20 cellular contexts compared by ENCODE assay signal in genomic region chr3:184656430-184656990, GRCh38. TPM values are rescaled to one million over a fixed set of nuclear protein-coding genes. Genes with fewer than 3 reads are reported as not detected.
DNase-seq lines count a peak whose midpoint lies in the region; ATAC-seq, FAIRE-seq and TF ChIP-seq lines count a peak whose summit lies in the region.
"Had no signal": no experiment of that assay in that cellular context is flagged by ENCODE, and none has a peak within 500 bp of the region (broad histone marks: within the 10 kb centered on the region; RNA-seq: fewer than 3 reads in every experiment).

No MANE protein-coding gene starts in this region.

- POLR2A ChIA-PET in H1 (lab: Charles Lee; ENCODE audit: partially characterized antibody), result no interaction called here

- no peak overlapping the region for H3K9ac ChIP-seq in H1 (replicated peaks in 1 of 4; ENCODE audit: extremely low read depth in 1 of 4, low read depth in 3 of 4, low read length in 3 of 4)

- H3K4me1 Mint-ChIP-seq in nephron (peaks cover 72% of the 10 kb centered on the region), type B pancreatic cell (ENCODE audit: unreplicated experiment) (peaks cover 50% of the 10 kb centered on the region)
- peaks cover 25% of the 10 kb centered on the region for H3K4me1 Mint-ChIP-seq in activated T-cell treated with anti-CD3 and anti-CD28 coated beads, Interleukin-2, amount 50 U/mL, for 72 hours (ENCODE audit: low read depth)

- peak overlapping the region; percentile 86; the same call in 1 of the 2 replicates for H2BK20ac ChIP-seq in H1 (ENCODE audit: low read length)

- H3K4me1 ChIP-seq in cardiac muscle cell (ENCODE audit: low read depth) (peaks cover 53% of the 10 kb centered on the region), heart left ventricle (peaks cover 0 to 37% (median 6%) of the 10 kb centered on the region in 12 donors), H1 (replicated peaks in 1 of 4; ENCODE audit: control insufficient read depth in 3 of 4, insufficient read depth in 4 of 4, low read length in 3 of 4) (peaks cover 14 to 31% (median 20%) of the 10 kb centered on the region in 4 experiments)

- H2BK12ac ChIP-seq in H1 (ENCODE audit: low read depth, low read length), result no peak overlapping the region

- H3K27me3 ChIP-seq in cardiac muscle cell (no peaks in the 10 kb centered on the region), heart left ventricle (no peaks in the 10 kb centered on the region), H1 (replicated peaks in 1 of 4; ENCODE audit: control insufficient read depth in 3 of 4, extremely low read depth in 1 of 4, insufficient read depth in 3 of 4, low read length in 3 of 4) (no peaks in the 10 kb centered on the region)
- H3K27me3 ChIP-seq: heart right ventricle, tibial nerve had no signal

- peak overlapping the region; percentile 9 to 47; a peak in 3 of 4 replicates for H3K4me2 ChIP-seq in H1 (ENCODE audit: insufficient read depth in 1 of 2, low read depth in 2 of 2, low read length in 2 of 2)

- no peak for TF ChIP-seq RAD21 in H1 (IDR thresholded peaks at IDR 0.05 in 1 of 2, conservative IDR thresholded peaks at IDR 0.05 in 1 of 2; ENCODE audit: low read depth in 2 of 2, low read length in 2 of 2)

- peak overlapping the region; percentile 77 to 97 (median 95) for H3K27ac Mint-ChIP-seq in nephron
- H3K27ac Mint-ChIP-seq in type B pancreatic cell, result peak overlapping the region; percentile 67
- H3K27ac Mint-ChIP-seq in activated T-cell treated with anti-CD3 and anti-CD28 coated beads, Interleukin-2, amount 50 U/mL, for 72 hours, result no peak overlapping the region
- H3K27ac Mint-ChIP-seq: B cell; stimulated activated naive CD8-positive, alpha-beta T cell treated with anti-CD3 and anti-CD28 coated beads, Interleukin-15, amount 100 ng/mL, for 72 hours had no signal

- no peaks in the 10 kb centered on the region for H3K79me2 ChIP-seq in H1 (ENCODE audit: control insufficient read depth in 1 of 2, insufficient read depth in 2 of 2, low read length in 2 of 2)

- H3K36me3 Mint-ChIP-seq in nephron (ENCODE audit: low read depth), result no peaks in the 10 kb centered on the region
- H3K36me3 Mint-ChIP-seq in type B pancreatic cell, result peaks cover 3% of the 10 kb centered on the region
- H3K36me3 Mint-ChIP-seq in activated T-cell treated with anti-CD3 and anti-CD28 coated beads, Interleukin-2, amount 50 U/mL, for 72 hours (ENCODE audit: insufficient read depth in 2 of 2), result no peaks in the 10 kb centered on the region

- no peak for FAIRE-seq in H1 (lab: Jason Lieb, UNC)
- FAIRE-seq: GM19239 had no signal

- no peak overlapping the region for H2BK5ac ChIP-seq in H1 (ENCODE audit: low read depth, low read length)

- no peaks in the 10 kb centered on the region for H3K79me1 ChIP-seq in H1 (ENCODE audit: low read depth, low read length)

- no peak for TF ChIP-seq EP300 in H1 (IDR thresholded peaks at IDR 0.05; ENCODE audit: borderline replicate concordance in 1 of 2, low read depth in 2 of 2, low read length in 2 of 2)

- H2AFZ ChIP-seq in H1 (ENCODE audit: low read length), result peak overlapping the region; percentile 14; the same call in 1 of the 2 replicates

- H4K5ac ChIP-seq in H1 (ENCODE audit: insufficient read length, low read depth, low read length), result no peak overlapping the region

- peak overlapping the region; percentile 50; the same call in 1 of the 2 replicates for H2BK15ac ChIP-seq in H1 (ENCODE audit: low read length)

- peak overlapping the region; percentile 89 for H3K27ac ChIP-seq in cardiac muscle cell
- H3K27ac ChIP-seq in heart left ventricle, result peak overlapping the region in 2 of 12 donors; percentile 6 to 32
- H3K27ac ChIP-seq in H1 (ENCODE audit: low read depth, low read length), result no peak overlapping the region
- H3K27ac ChIP-seq: RWPE1 had no signal

- H2BK120ac ChIP-seq in H1 (replicated peaks; ENCODE audit: low read depth, low read length), result peak overlapping the region; percentile 26

- H3K23ac ChIP-seq in H1 (ENCODE audit: insufficient read length), result no peak overlapping the region

- H3K27me3 Mint-ChIP-seq in nephron (ENCODE audit: low read depth), result no peaks in the 10 kb centered on the region
- no peaks in the 10 kb centered on the region for H3K27me3 Mint-ChIP-seq in type B pancreatic cell
- peaks cover 15% of the 10 kb centered on the region for H3K27me3 Mint-ChIP-seq in activated T-cell treated with anti-CD3 and anti-CD28 coated beads, Interleukin-2, amount 50 U/mL, for 72 hours (ENCODE audit: low read depth)
- H3K27me3 Mint-ChIP-seq: B cell; stimulated activated naive CD8-positive, alpha-beta T cell treated with anti-CD3 and anti-CD28 coated beads, Interleukin-15, amount 100 ng/mL, for 72 hours had no signal

- no peaks in the 10 kb centered on the region; the same call in 1 of the 2 replicates for H3K23me2 ChIP-seq in H1 (ENCODE audit: low read depth, low read length)

- no peak overlapping the region for H2AK5ac ChIP-seq in H1 (ENCODE audit: low read depth, low read length)

- no peak overlapping the region for H4K8ac ChIP-seq in H1 (ENCODE audit: extremely low read depth, insufficient read depth, low read length)

- no peaks in the 10 kb centered on the region for H4K20me1 ChIP-seq in H1 (replicated peaks in 1 of 2; ENCODE audit: control insufficient read depth in 1 of 2, insufficient read depth in 2 of 2, low read length in 2 of 2)

- H4K91ac ChIP-seq in H1 (replicated peaks; ENCODE audit: insufficient read length, low read length), result peak overlapping the region; percentile 14

- H3K56ac ChIP-seq in H1 (replicated peaks; ENCODE audit: insufficient read length, low read depth, low read length), result no peak overlapping the region

- no peak for DNase-seq in cardiac muscle cell (ENCODE audit: low read depth in 1 of 2, low spot score in 1 of 2)
- no peak for DNase-seq in heart left ventricle
- no peak for DNase-seq in H1 (ENCODE audit: low read depth in 1 of 2, low spot score in 2 of 2)
- no peak for DNase-seq in type B pancreatic cell (ENCODE audit: extremely low spot score, unreplicated experiment)
- no peak for DNase-seq in activated T-cell treated with anti-CD3 and anti-CD28 coated beads, Interleukin-2, amount 50 U/mL, for 72 hours
- DNase-seq in OCI-M2 (lab: John Stamatoyannopoulos, UW; ENCODE audit: unreplicated experiment), result no peak
- DNase-seq: activated gamma-delta T cell treated with Interleukin-2 at 50 U/mL for 16 hours; Calu3; heart right ventricle; NCI-H1417 treated with DMSO at 0.1 percent for 48 hours; stimulated activated CD4-positive, alpha-beta T cell treated with anti-CD3 and anti-CD28 coated beads, Interleukin-12 subunit alpha, Interleukin-12 subunit beta, amount 100 ng/mL, for 4 hours; stimulated activated naive CD8-positive, alpha-beta T cell treated with anti-CD3 and anti-CD28 coated beads, Interleukin-15, amount 100 ng/mL, for 72 hours had no signal

- intact Hi-C loops in heart left ventricle (cut with DNase I), result no loop called here

- peak overlapping the region; percentile 48; the same call in 1 of the 2 replicates for H3K18ac ChIP-seq in H1 (ENCODE audit: extremely low read depth, low read length)

- TF ChIP-seq POLR2A in heart left ventricle (IDR thresholded peaks at IDR 0.05), result no peak
- TF ChIP-seq POLR2A in H1 (IDR thresholded peaks at IDR 0.05; ENCODE audit: control extremely low read depth in 1 of 2, low read depth in 2 of 2, low read length in 2 of 2), result no peak

- CTCF ChIA-PET in H1 (lab: Charles Lee; ENCODE audit: partially characterized antibody), result interaction anchor here (0.7 to 0.9 kb wide), 2 partner anchors 54 to 70 kb away, joined by 3 read pairs; no protein-coding TSS in a partner anchor

- TF ChIP-seq CTCF in cardiac muscle cell (IDR thresholded peaks at IDR 0.05; ENCODE audit: low read depth, low read length), result no peak
- TF ChIP-seq CTCF in heart left ventricle (IDR thresholded peaks at IDR 0.05), result no peak
- TF ChIP-seq CTCF in H1 (IDR thresholded peaks at IDR 0.05; ENCODE audit: control extremely low read depth in 1 of 3, insufficient read depth in 1 of 3, low read depth in 1 of 3, low read length in 3 of 3), result no peak
- no peak for TF ChIP-seq CTCF in nephron (IDR thresholded peaks at IDR 0.05; ENCODE audit: unreplicated experiment in 3 of 3)
- no peak for TF ChIP-seq CTCF in type B pancreatic cell (conservative IDR thresholded peaks at IDR 0.05)

- H3K4me3 ChIP-seq in cardiac muscle cell (no peak overlapping the region), heart left ventricle (no peak overlapping the region), H1 (ENCODE audit: extremely low read depth in 1 of 4, insufficient read depth in 2 of 4, low read depth in 3 of 4, low read length in 4 of 4) (no peak overlapping the region)
- H3K4me3 ChIP-seq: heart right ventricle, tibial nerve had no signal

- H3K9me3 ChIP-seq in cardiac muscle cell (ENCODE audit: low read depth) (no peaks in the 10 kb centered on the region), heart left ventricle (peaks cover 0 to 7% (median 0%) of the 10 kb centered on the region in 12 donors), H1 (ENCODE audit: insufficient read depth in 2 of 2, low read depth in 1 of 2, low read length in 1 of 2) (no peaks in the 10 kb centered on the region)
- H3K9me3 ChIP-seq: tibial nerve had no signal

- H3K9me3 Mint-ChIP-seq in nephron (peaks cover 5% of the 10 kb centered on the region), type B pancreatic cell (no peaks in the 10 kb centered on the region)
- H3K9me3 Mint-ChIP-seq in activated T-cell treated with anti-CD3 and anti-CD28 coated beads, Interleukin-2, amount 50 U/mL, for 72 hours, result no peaks in the 10 kb centered on the region
- H3K9me3 Mint-ChIP-seq: stimulated activated naive CD8-positive, alpha-beta T cell treated with anti-CD3 and anti-CD28 coated beads, Interleukin-15, amount 100 ng/mL, for 72 hours had no signal

- H3K4ac ChIP-seq in H1 (replicated peaks; ENCODE audit: insufficient read length, low read depth, low read length), result peak overlapping the region; percentile 36

- H3K14ac ChIP-seq in H1 (ENCODE audit: insufficient read length), result no peak overlapping the region

- ATAC-seq in heart left ventricle (no peak), HG02642 (IDR thresholded peaks at IDR 0.05; ENCODE audit: poor library complexity, unreplicated experiment) (no peak)
- no peak for ATAC-seq in activated T-cell treated with anti-CD3 and anti-CD28 coated beads, Interleukin-2, amount 50 U/mL, for 72 hours (replicated peaks in 1 of 2)
- ATAC-seq: heart right ventricle; left lobe of liver; stimulated activated naive CD8-positive, alpha-beta T cell treated with anti-CD3 and anti-CD28 coated beads, Interleukin-15, amount 100 ng/mL, for 72 hours had no signal

- peak overlapping the region in 1 of 3 experiments; percentile 17 for H3K4me3 Mint-ChIP-seq in nephron
- peak overlapping the region; percentile 33 for H3K4me3 Mint-ChIP-seq in type B pancreatic cell
- no peak overlapping the region for H3K4me3 Mint-ChIP-seq in activated T-cell treated with anti-CD3 and anti-CD28 coated beads, Interleukin-2, amount 50 U/mL, for 72 hours
- H3K4me3 Mint-ChIP-seq: B cell; IgD-negative memory B cell; stimulated activated naive CD8-positive, alpha-beta T cell treated with anti-CD3 and anti-CD28 coated beads, Interleukin-15, amount 100 ng/mL, for 72 hours had no signal

- no peaks in the 10 kb centered on the region for H3K36me3 ChIP-seq in cardiac muscle cell
- no peaks in the 10 kb centered on the region for H3K36me3 ChIP-seq in heart left ventricle
- H3K36me3 ChIP-seq in H1 (ENCODE audit: control insufficient read depth in 2 of 4, insufficient read depth in 4 of 4, low read length in 3 of 4), result no peaks in the 10 kb centered on the region
- H3K36me3 ChIP-seq: heart right ventricle, tibial nerve had no signal

- 63 to 82% (median 71%) methylated on average over 5 of the region's 5 CpGs for WGBS in heart left ventricle, 4 donors
- 80% methylated on average over 5 of the region's 5 CpGs; no CpG with 5 or more reads in 1 of the 2 experiments for WGBS in H1 (ENCODE audit: extremely low coverage in 1 of 2, insufficient coverage in 1 of 2, insufficient read length in 1 of 2, insufficient replicate concordance in 2 of 2, low coverage in 1 of 2, low lambda C conversion rate in 2 of 2, missing lambda C conversion rate in 1 of 2), 2 experiments

RNA-seq across cellular contexts. Expression of gene MAGEF1, which starts 55.4 kb away (rescaled TPM):
- total RNA-seq in cardiac muscle cell (200 and 255 TPM in 2 replicates), heart left ventricle (10 to 100 TPM; 27.1 to 36.4 (median 32.6) TPM), type B pancreatic cell (ENCODE audit: low replicate concordance) (69.2 and 75.2 TPM in 2 replicates)
- polyA plus RNA-seq in cardiac muscle cell (236 and 249 TPM in 2 replicates), heart left ventricle (10 to 100 TPM; 24.7 to 31.6 TPM), H1 (2011; rRNA removed) (26.5 and 29.5 TPM in 2 replicates)
- 54.1 and 56.7 TPM in 2 replicates for total RNA-seq in H1 (2021; fragmentation: NEBNext Ultra II Directional; extraction: Animal tissue kit (Norgen Biotek cat#: 25700))
- 51.9 TPM for polyA plus RNA-seq in H1 (2011; cell fraction: cytosol; rRNA removed)
- 18.1 TPM for polyA plus RNA-seq in H1 (2011; cell fraction: nucleus; rRNA removed)
- 47.6 to 57.8 TPM (median 52.1 TPM) in 4 replicates for polyA plus RNA-seq in H1 (2012, experiment 1 of 2)
- 31.8 TPM for polyA plus RNA-seq in H1 (2012, experiment 2 of 2)
- 33.0 TPM for polyA plus RNA-seq in H1 (2013, experiment 1 of 2)
- 35.2 TPM for polyA plus RNA-seq in H1 (2013, experiment 2 of 2)
- 11.3 and 12.0 TPM in 2 replicates for polyA minus RNA-seq in H1 (2011; rRNA and poly(A)+ RNA removed)
- polyA minus RNA-seq in H1 (2011; cell fraction: cytosol; rRNA and poly(A)+ RNA removed), result 21.2 TPM
- 11.4 TPM for polyA minus RNA-seq in H1 (2011; cell fraction: nucleus; rRNA and poly(A)+ RNA removed)
- total RNA-seq in activated T-cell treated with anti-CD3 and anti-CD28 coated beads, Interleukin-2, amount 50 U/mL, for 72 hours, result 10 to 100 TPM; 27.9 to 28.1 TPM
